In genomic region chr17:74158761-74159160, GRCh38 we compare ENCODE assay signal across 25 cellular contexts. TPM values are rescaled to one million over a fixed set of nuclear protein-coding genes. Genes with fewer than 3 reads are reported as not detected.
DNase-seq lines count a peak whose midpoint lies in the region; ATAC-seq and TF ChIP-seq lines count a peak whose summit lies in the region.
"Had no signal": no experiment of that assay in that cellular context is flagged by ENCODE, and none has a peak within 500 bp of the region (broad histone marks: within the 10 kb centered on the region; RNA-seq: fewer than 3 reads in every experiment).

No MANE protein-coding gene starts in this region.

- peaks cover 4% of the 10 kb centered on the region for H3K27me3 Mint-ChIP-seq in neural progenitor cell (ENCODE audit: insufficient read depth, low read depth)

- no peak overlapping the region for H3K27ac ChIP-seq in neural progenitor cell
- H3K27ac ChIP-seq: 22Rv1, A549, BLaER1 had no signal

- no peaks in the 10 kb centered on the region for H3K9me3 ChIP-seq in neural progenitor cell (ENCODE audit: low read depth)
- H3K9me3 ChIP-seq: BE2C, BLaER1 had no signal

- H3K4me3 Mint-ChIP-seq in neural progenitor cell: no peak overlapping the region
- H3K4me3 Mint-ChIP-seq: CD14-positive monocyte; CD4-positive, alpha-beta memory T cell; CD4-positive, CD25-positive, alpha-beta regulatory T cell; CD8-positive, alpha-beta memory T cell had no signal

- H3K9me3 Mint-ChIP-seq in neural progenitor cell: peaks cover 7% of the 10 kb centered on the region

- no peaks in the 10 kb centered on the region for H4K20me1 ChIP-seq in neural progenitor cell (ENCODE audit: low read depth)
- H4K20me1 ChIP-seq: BLaER1 had no signal

- peak; percentile 17 for DNase-seq in activated CD8-positive, alpha-beta memory T cell treated with anti-CD3 and anti-CD28 coated beads, Interleukin-2, amount 50 U/mL, for 48 hours
- DNase-seq in activated CD8-positive, alpha-beta memory T cell treated with anti-CD3 and anti-CD28 coated beads for 24 hours: no peak
- DNase-seq in left lobe of liver (ENCODE audit: low spot score): peak; percentile 30
- no peak for DNase-seq in neural progenitor cell (ENCODE audit: low spot score)
- DNase-seq in AG08396 (ENCODE audit: low spot score): no peak
- DNase-seq: BE2C; C1 segment of cervical spinal cord; CD4-positive, alpha-beta memory T cell; CD4-positive, CD25-positive, alpha-beta regulatory T cell; CD8-positive, alpha-beta memory T cell; COR-L47; DMS 273 treated with DMSO at 0.1 percent for 48 hours; DMS153; DMS53; DMS79; DND-41; EL; GDM1 had no signal

- no peaks in the 10 kb centered on the region for H3K79me2 ChIP-seq in neural progenitor cell (ENCODE audit: low read depth)

- ATAC-seq in left lobe of liver (no peak), HG03457 (IDR thresholded peaks at IDR 0.05; ENCODE audit: unreplicated experiment) (no peak), GM21447 (IDR thresholded peaks at IDR 0.05; ENCODE audit: unreplicated experiment) (no peak)
- ATAC-seq: A549, GM12878 had no signal

- peak overlapping the region; percentile 48 for H3K27ac Mint-ChIP-seq in neural progenitor cell
- H3K27ac Mint-ChIP-seq: CD14-positive monocyte; CD4-positive, alpha-beta memory T cell; CD8-positive, alpha-beta memory T cell had no signal

- H3K4me3 ChIP-seq in neural progenitor cell: no peak overlapping the region
- H3K4me3 ChIP-seq: A549, BLaER1, GM12878 had no signal

- no peaks in the 10 kb centered on the region for H3K36me3 Mint-ChIP-seq in neural progenitor cell
- H3K36me3 Mint-ChIP-seq: CD14-positive monocyte; CD4-positive, alpha-beta memory T cell; CD4-positive, CD25-positive, alpha-beta regulatory T cell; CD8-positive, alpha-beta memory T cell had no signal

- H3K4me1 Mint-ChIP-seq in neural progenitor cell: peaks cover 11% of the 10 kb centered on the region
- H3K4me1 Mint-ChIP-seq: CD14-positive monocyte; CD4-positive, alpha-beta memory T cell; CD4-positive, CD25-positive, alpha-beta regulatory T cell; CD8-positive, alpha-beta memory T cell had no signal

- no peaks in the 10 kb centered on the region for H3K36me3 ChIP-seq in neural progenitor cell
- H3K36me3 ChIP-seq: BE2C, BLaER1 had no signal

- no peaks in the 10 kb centered on the region for H3K27me3 ChIP-seq in neural progenitor cell
- H3K27me3 ChIP-seq: BE2C, BLaER1 had no signal

- H3K9ac ChIP-seq in neural progenitor cell: no peak overlapping the region
- H3K9ac ChIP-seq: BLaER1 had no signal

- no peak overlapping the region for H3K4me2 ChIP-seq in neural progenitor cell
- H3K4me2 ChIP-seq: A549, BLaER1 had no signal

- peaks cover 7% of the 10 kb centered on the region for H3K4me1 ChIP-seq in neural progenitor cell
- H3K4me1 ChIP-seq: A549 had no signal

- no peaks in the 10 kb centered on the region for H3F3A ChIP-seq in neural progenitor cell (ENCODE audit: low read depth)

- TF ChIP-seq CTCF in neural progenitor cell (IDR thresholded peaks at IDR 0.05): no peak

- H2AFZ ChIP-seq in neural progenitor cell (replicated peaks): no peak overlapping the region

RNA-seq across cellular contexts. Expression of gene RPL38, which starts 44.7 kb away (rescaled TPM):
- total RNA-seq in left lobe of liver: 271 TPM
- 343 and 393 TPM in 2 replicates for total RNA-seq in neural progenitor cell (ENCODE audit: low replicate concordance)

RNA-seq across cellular contexts. Expression of gene TTYH2, which starts 54.6 kb away (rescaled TPM):
- total RNA-seq in left lobe of liver: 0.81 TPM
- total RNA-seq in neural progenitor cell (ENCODE audit: low replicate concordance): 3.2 and 5.8 TPM in 2 replicates

Comparison
In these comparisons a context has a peak if more than half of its experiments do, and no peak if none do; other contexts are left out.
1. DNase-seq: peak in activated CD8-positive, alpha-beta memory T cell treated with anti-CD3 and anti-CD28 coated beads, Interleukin-2, amount 50 U/mL, for 48 hours (single experiment) and left lobe of liver (single experiment); none in activated CD8-positive, alpha-beta memory T cell treated with anti-CD3 and anti-CD28 coated beads for 24 hours (single experiment), neural progenitor cell (single experiment) and AG08396 (single experiment).